In genomic region chr12:105418232-105418631, GRCh38 we compare ENCODE assay signal across 12 cellular contexts.
DNase-seq lines count a peak whose midpoint lies in the region; ATAC-seq, FAIRE-seq and TF ChIP-seq lines count a peak whose summit lies in the region.
"Had no signal": no experiment of that assay in that cellular context is flagged by ENCODE, and none has a peak within 500 bp of the region (broad histone marks: within the 10 kb centered on the region; RNA-seq: fewer than 3 reads in every experiment).

No MANE protein-coding gene starts in this region.

- H3K9me3 ChIP-seq in HEK293 (ENCODE audit: control insufficient read depth, insufficient read depth, low read depth, low read length): no peaks in the 10 kb centered on the region
- H3K9me3 ChIP-seq in naive thymus-derived CD4-positive, alpha-beta T cell (ENCODE audit: control insufficient read depth in 2 of 3, low read length in 3 of 3): no peaks in the 10 kb centered on the region

- H3K36me3 Mint-ChIP-seq in progenitor cell of endocrine pancreas (ENCODE audit: insufficient read depth): peaks cover 6% of the 10 kb centered on the region
- H3K36me3 Mint-ChIP-seq in naive thymus-derived CD4-positive, alpha-beta T cell: no peaks in the 10 kb centered on the region
- H3K36me3 Mint-ChIP-seq: activated naive CD8-positive, alpha-beta T cell treated with anti-CD3 and anti-CD28 coated beads, Interleukin-2, amount 10 ng/mL, durations not matched to agents 7 days and 5 days had no signal

- H3K4me3 ChIP-seq in HEK293 (ENCODE audit: low read depth, low read length): no peak overlapping the region
- no peak overlapping the region for H3K4me3 ChIP-seq in naive thymus-derived CD4-positive, alpha-beta T cell (ENCODE audit: low read length)

- no peak for TF ChIP-seq CTCF in HEK293 (tag by site-specific recombination; IDR thresholded peaks at IDR 0.05)
- TF ChIP-seq CTCF in progenitor cell of endocrine pancreas (IDR thresholded peaks at IDR 0.05; ENCODE audit: unreplicated experiment): no peak

- no peak overlapping the region for H3K4me3 Mint-ChIP-seq in progenitor cell of endocrine pancreas (ENCODE audit: low read depth)
- H3K4me3 Mint-ChIP-seq in naive thymus-derived CD4-positive, alpha-beta T cell: no peak overlapping the region
- H3K4me3 Mint-ChIP-seq: activated naive CD8-positive, alpha-beta T cell treated with anti-CD3 and anti-CD28 coated beads, Interleukin-2, amount 10 ng/mL, durations not matched to agents 7 days and 5 days had no signal

- POLR2A ChIA-PET in HEK293 (lab: Yijun Ruan, JAX): no interaction called here
- POLR2A ChIA-PET in naive thymus-derived CD4-positive, alpha-beta T cell (lab: Charles Lee): no interaction called here

- CTCF ChIA-PET in HEK293 (lab: Yijun Ruan, JAX): interaction anchor here (0.5 to 4.8 kb wide), 5 partner anchors 143 to 1403 kb away, joined by 3 to 55 read pairs (median 4); partner anchors contain the start of gene NUAK1
- CTCF ChIA-PET in naive thymus-derived CD4-positive, alpha-beta T cell (lab: Charles Lee): no interaction called here

- H3K27me3 Mint-ChIP-seq in progenitor cell of endocrine pancreas: peaks cover 4% of the 10 kb centered on the region
- H3K27me3 Mint-ChIP-seq in naive thymus-derived CD4-positive, alpha-beta T cell: peaks cover 0 to 5% (median 3%) of the 10 kb centered on the region in 5 donors

- DNase-seq in amniotic stem cell (lab: John Stamatoyannopoulos, UW): peak; percentile 63
- DNase-seq in iris pigment epithelial cell (ENCODE audit: low read depth): peak; percentile 80
- DNase-seq in urothelium cell line (ENCODE audit: low spot score): peak; percentile 81
- no peak for DNase-seq in T-helper 2 cell
- DNase-seq in progenitor cell of endocrine pancreas (ENCODE audit: low spot score, unreplicated experiment): no peak
- no peak for DNase-seq in naive thymus-derived CD4-positive, alpha-beta T cell
- DNase-seq: activated CD4-positive, alpha-beta T cell treated with anti-CD3 and anti-CD28 coated beads, Interleukin-2, amount 50 U/mL, for 48 hours; activated naive CD8-positive, alpha-beta T cell treated with anti-CD3 and anti-CD28 coated beads, Interleukin-2, amount 10 ng/mL, durations not matched to agents 7 days and 5 days; NCI-H187 treated with DMSO at 0.1 percent for 48 hours; SHP77 treated with DMSO at 0.1 percent for 48 hours; stimulated activated naive CD4-positive, alpha-beta T cell treated with Interleukin-2 at 50 U/mL for 16 hours had no signal

- peak; percentile 61 for FAIRE-seq in urothelium cell line (lab: Jason Lieb, UNC)

- H3K36me3 ChIP-seq in HEK293 (ENCODE audit: control insufficient read depth in 2 of 2, insufficient read depth in 1 of 2, low read length in 2 of 2): no peaks in the 10 kb centered on the region
- H3K36me3 ChIP-seq in naive thymus-derived CD4-positive, alpha-beta T cell (ENCODE audit: control insufficient read depth in 2 of 3, insufficient read depth in 3 of 3, low read length in 3 of 3): no peaks in the 10 kb centered on the region

- no peak for ATAC-seq in naive thymus-derived CD4-positive, alpha-beta T cell

- peaks cover 4% of the 10 kb centered on the region for H3K4me1 Mint-ChIP-seq in progenitor cell of endocrine pancreas (ENCODE audit: low read depth)
- no peaks in the 10 kb centered on the region for H3K4me1 Mint-ChIP-seq in naive thymus-derived CD4-positive, alpha-beta T cell
- H3K4me1 Mint-ChIP-seq: activated naive CD8-positive, alpha-beta T cell treated with anti-CD3 and anti-CD28 coated beads, Interleukin-2, amount 10 ng/mL, durations not matched to agents 7 days and 5 days had no signal

- no peak overlapping the region for H3K27ac ChIP-seq in HEK293 (ENCODE audit: extremely low read depth, low read depth, low read length)
- no peak overlapping the region for H3K27ac ChIP-seq in naive thymus-derived CD4-positive, alpha-beta T cell (ENCODE audit: low read depth, low read length)

- no peaks in the 10 kb centered on the region for H3K9me3 Mint-ChIP-seq in progenitor cell of endocrine pancreas (ENCODE audit: low read depth)
- no peaks in the 10 kb centered on the region for H3K9me3 Mint-ChIP-seq in naive thymus-derived CD4-positive, alpha-beta T cell
- H3K9me3 Mint-ChIP-seq: activated naive CD8-positive, alpha-beta T cell treated with anti-CD3 and anti-CD28 coated beads, Interleukin-2, amount 10 ng/mL, durations not matched to agents 7 days and 5 days had no signal

- H3K27me3 ChIP-seq in naive thymus-derived CD4-positive, alpha-beta T cell (ENCODE audit: control insufficient read depth in 2 of 2, insufficient read depth in 2 of 2, low read length in 2 of 2): no peaks in the 10 kb centered on the region

- intact Hi-C loops in naive thymus-derived CD4-positive, alpha-beta T cell (cut with micrococcal nuclease): no loop called here

- no peaks in the 10 kb centered on the region for H3K4me1 ChIP-seq in HEK293 (ENCODE audit: control insufficient read depth, insufficient read depth, low read length)
- no peaks in the 10 kb centered on the region for H3K4me1 ChIP-seq in naive thymus-derived CD4-positive, alpha-beta T cell (ENCODE audit: control insufficient read depth in 2 of 2, insufficient read depth in 2 of 2, low read length in 2 of 2)

- H3K27ac Mint-ChIP-seq in progenitor cell of endocrine pancreas: no peak overlapping the region
- H3K27ac Mint-ChIP-seq in naive thymus-derived CD4-positive, alpha-beta T cell: no peak overlapping the region
- H3K27ac Mint-ChIP-seq: activated naive CD8-positive, alpha-beta T cell treated with anti-CD3 and anti-CD28 coated beads, Interleukin-2, amount 10 ng/mL, durations not matched to agents 7 days and 5 days had no signal

TF ChIP-seq in HEK293, 187 proteins besides CTCF, POLR2A, EP300 and RAD21:
- TF ChIP-seq ZNF473 (tag by site-specific recombination; IDR thresholded peaks at IDR 0.05): no peak
- 0 out of 2 replicates have a peak, but pooled peaks have one; percentile 21 for TF ChIP-seq ZFHX2 (tag by site-specific recombination; conservative IDR thresholded peaks at IDR 0.05)
- TF ChIP-seq ZNF341 (tag by site-specific recombination; IDR thresholded peaks at IDR 0.05; ENCODE audit: low read depth): no peak
- TF ChIP-seq, protein P1, sequence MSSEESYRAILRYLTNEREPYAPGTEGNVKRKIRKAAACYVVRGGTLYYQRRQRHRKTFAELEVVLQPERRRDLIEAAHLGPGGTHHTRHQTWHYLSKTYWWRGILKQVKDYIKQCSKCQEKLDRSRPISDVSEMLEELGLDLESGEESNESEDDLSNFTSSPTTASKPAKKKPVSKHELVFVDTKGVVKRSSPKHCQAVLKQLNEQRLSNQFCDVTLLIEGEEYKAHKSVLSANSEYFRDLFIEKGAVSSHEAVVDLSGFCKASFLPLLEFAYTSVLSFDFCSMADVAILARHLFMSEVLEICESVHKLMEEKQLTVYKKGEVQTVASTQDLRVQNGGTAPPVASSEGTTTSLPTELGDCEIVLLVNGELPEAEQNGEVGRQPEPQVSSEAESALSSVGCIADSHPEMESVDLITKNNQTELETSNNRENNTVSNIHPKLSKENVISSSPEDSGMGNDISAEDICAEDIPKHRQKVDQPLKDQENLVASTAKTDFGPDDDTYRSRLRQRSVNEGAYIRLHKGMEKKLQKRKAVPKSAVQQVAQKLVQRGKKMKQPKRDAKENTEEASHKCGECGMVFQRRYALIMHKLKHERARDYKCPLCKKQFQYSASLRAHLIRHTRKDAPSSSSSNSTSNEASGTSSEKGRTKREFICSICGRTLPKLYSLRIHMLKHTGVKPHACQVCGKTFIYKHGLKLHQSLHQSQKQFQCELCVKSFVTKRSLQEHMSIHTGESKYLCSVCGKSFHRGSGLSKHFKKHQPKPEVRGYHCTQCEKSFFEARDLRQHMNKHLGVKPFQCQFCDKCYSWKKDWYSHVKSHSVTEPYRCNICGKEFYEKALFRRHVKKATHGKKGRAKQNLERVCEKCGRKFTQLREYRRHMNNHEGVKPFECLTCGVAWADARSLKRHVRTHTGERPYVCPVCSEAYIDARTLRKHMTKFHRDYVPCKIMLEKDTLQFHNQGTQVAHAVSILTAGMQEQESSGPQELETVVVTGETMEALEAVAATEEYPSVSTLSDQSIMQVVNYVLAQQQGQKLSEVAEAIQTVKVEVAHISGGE (tag by site-specific recombination; conservative IDR thresholded peaks at IDR 0.05; ENCODE audit: low read depth): no peak

Comparison
In these comparisons a context has a peak if more than half of its experiments do, and no peak if none do; other contexts are left out.
1. DNase-seq: peak in amniotic stem cell (single experiment), iris pigment epithelial cell (single experiment) and urothelium cell line (single experiment); none in T-helper 2 cell (0 of 5), progenitor cell of endocrine pancreas (single experiment) and naive thymus-derived CD4-positive, alpha-beta T cell (0 of 9).